ENCODE assay signal across 15 cellular contexts in the genomic region with DNA sequence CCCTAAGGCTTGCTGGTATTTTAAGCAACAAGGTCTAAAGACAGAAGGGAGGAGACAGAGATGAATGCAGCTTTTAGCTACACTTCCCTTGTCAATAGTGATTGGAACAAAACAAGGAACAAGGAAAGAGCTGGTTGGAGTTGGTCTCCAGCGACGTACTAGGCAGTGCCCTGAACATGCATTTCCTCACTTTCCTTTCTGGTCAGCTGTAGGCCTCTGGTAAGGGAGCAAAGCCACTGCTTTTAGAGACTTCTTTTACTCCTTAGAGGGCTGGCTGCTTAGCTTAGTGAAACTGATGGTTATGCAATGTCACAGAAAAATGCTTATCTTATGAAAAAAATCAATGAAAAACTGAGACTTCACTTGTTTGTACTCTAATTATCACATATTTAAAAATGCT.
DNase-seq lines count a peak whose midpoint lies in the region; ATAC-seq and TF ChIP-seq lines count a peak whose summit lies in the region.
"Had no signal": no experiment of that assay in that cellular context is flagged by ENCODE, and none has a peak within 500 bp of the region (broad histone marks: within the 10 kb centered on the region; RNA-seq: fewer than 3 reads in every experiment).

No MANE protein-coding gene starts in this region.

- no peak overlapping the region for H3K9ac ChIP-seq in mesenchymal stem cell (ENCODE audit: low read length)

- no peak overlapping the region for H2BK120ac ChIP-seq in mesenchymal stem cell (ENCODE audit: low read depth, low read length)

- H2AK5ac ChIP-seq in mesenchymal stem cell (ENCODE audit: low read length, severe bottlenecking) = no peak overlapping the region

- no peak overlapping the region for H2BK5ac ChIP-seq in mesenchymal stem cell (ENCODE audit: low read depth, low read length, poor library complexity, severe bottlenecking)

- WGBS in heart left ventricle, 4 donors = 78 to 80% (median 79%) methylated on average over 2 of the region's 2 CpGs
- WGBS in gastroesophageal sphincter (ENCODE audit: low coverage in 1 of 2), 2 donors = 80% methylated on average over 2 of the region's 2 CpGs; no CpG with 5 or more reads in 1 of the 2 donors
- 96% methylated on average over 2 of the region's 2 CpGs for WGBS in mesenchymal stem cell

- ATAC-seq in heart left ventricle (peak in 3 of 4 donors; percentile 35 to 65 (median 45)), gastroesophageal sphincter (peak; percentile 66), upper lobe of right lung (peak; percentile 43), HG02840 (IDR thresholded peaks at IDR 0.05; ENCODE audit: low FRiP score, unreplicated experiment) (no peak)
- ATAC-seq: A549, HCT116 had no signal

- H4K8ac ChIP-seq in mesenchymal stem cell (ENCODE audit: low read length) = peak overlapping the region; percentile 48

- H2BK12ac ChIP-seq in mesenchymal stem cell (ENCODE audit: low read length in 2 of 2) = peak overlapping the region in 1 of 2 experiments; percentile 64

- TF ChIP-seq EP300 in gastroesophageal sphincter (IDR thresholded peaks at IDR 0.05) = no peak

- peak overlapping the region in 1 of 12 donors; percentile 19 for H3K27ac ChIP-seq in heart left ventricle
- H3K27ac ChIP-seq in left ventricle myocardium inferior (replicated peaks) = no peak overlapping the region
- no peak overlapping the region for H3K27ac ChIP-seq in gastroesophageal sphincter
- no peak overlapping the region for H3K27ac ChIP-seq in mesenchymal stem cell (ENCODE audit: low read length, poor library complexity, severe bottlenecking)
- no peak overlapping the region for H3K27ac ChIP-seq in upper lobe of right lung
- H3K27ac ChIP-seq: A549 had no signal

- no peak overlapping the region for H2AFZ ChIP-seq in mesenchymal stem cell (ENCODE audit: low read depth, low read length)

- H3K18ac ChIP-seq in mesenchymal stem cell (ENCODE audit: low read depth in 1 of 2, low read length in 2 of 2) = peak overlapping the region in 1 of 2 experiments; percentile 28

- TF ChIP-seq POLR2A in heart left ventricle (IDR thresholded peaks at IDR 0.05) = no peak
- TF ChIP-seq POLR2A in gastroesophageal sphincter (IDR thresholded peaks at IDR 0.05) = no peak

- no peak overlapping the region for H3K4me2 ChIP-seq in mesenchymal stem cell (ENCODE audit: low read length, poor library complexity, severe bottlenecking)
- H3K4me2 ChIP-seq: A549 had no signal

- H3K27me3 ChIP-seq in heart left ventricle (no peaks in the 10 kb centered on the region), left ventricle myocardium inferior (ENCODE audit: low read depth) (no peaks in the 10 kb centered on the region), gastroesophageal sphincter (no peaks in the 10 kb centered on the region), mesenchymal stem cell (ENCODE audit: control insufficient read depth in 1 of 2, insufficient read depth in 1 of 2, low read length in 2 of 2) (no peaks in the 10 kb centered on the region), upper lobe of right lung (no peaks in the 10 kb centered on the region)

- H3K4me3 ChIP-seq in heart left ventricle (no peak overlapping the region), left ventricle myocardium inferior (no peak overlapping the region), gastroesophageal sphincter (no peak overlapping the region), mesenchymal stem cell (ENCODE audit: insufficient read depth in 1 of 2, low read depth in 1 of 2, low read length in 2 of 2) (no peak overlapping the region), upper lobe of right lung (no peak overlapping the region)
- H3K4me3 ChIP-seq: A549 had no signal

- H3K4ac ChIP-seq in mesenchymal stem cell (ENCODE audit: low read depth in 1 of 2, low read length in 2 of 2) = no peak overlapping the region

- H4K91ac ChIP-seq in mesenchymal stem cell (ENCODE audit: low read length) = no peak overlapping the region

- H3K4me1 ChIP-seq in heart left ventricle = peaks cover 0 to 33% (median 11%) of the 10 kb centered on the region in 12 donors
- H3K4me1 ChIP-seq in left ventricle myocardium inferior = peaks cover 32% of the 10 kb centered on the region
- H3K4me1 ChIP-seq in gastroesophageal sphincter = no peaks in the 10 kb centered on the region
- H3K4me1 ChIP-seq in mesenchymal stem cell (ENCODE audit: control insufficient read depth, insufficient read depth, low read depth, low read length) = peaks cover 5% of the 10 kb centered on the region
- no peaks in the 10 kb centered on the region for H3K4me1 ChIP-seq in upper lobe of right lung
- H3K4me1 ChIP-seq: A549 had no signal

- no peaks in the 10 kb centered on the region for H3K9me3 ChIP-seq in heart left ventricle
- no peaks in the 10 kb centered on the region for H3K9me3 ChIP-seq in left ventricle myocardium inferior (replicated peaks)
- no peaks in the 10 kb centered on the region for H3K9me3 ChIP-seq in gastroesophageal sphincter
- H3K9me3 ChIP-seq in mesenchymal stem cell (ENCODE audit: control insufficient read depth, low read length) = peaks cover 3% of the 10 kb centered on the region
- no peaks in the 10 kb centered on the region for H3K9me3 ChIP-seq in upper lobe of right lung
- H3K9me3 ChIP-seq: A549 had no signal

- no peak overlapping the region for H3K14ac ChIP-seq in mesenchymal stem cell (ENCODE audit: low read length in 2 of 2)

- peaks cover 0 to 16% (median 0%) of the 10 kb centered on the region in 9 donors for H3K36me3 ChIP-seq in heart left ventricle
- no peaks in the 10 kb centered on the region for H3K36me3 ChIP-seq in left ventricle myocardium inferior
- no peaks in the 10 kb centered on the region for H3K36me3 ChIP-seq in gastroesophageal sphincter
- H3K36me3 ChIP-seq in mesenchymal stem cell (ENCODE audit: control insufficient read depth in 1 of 2, insufficient read depth in 2 of 2, low read depth in 1 of 2, low read length in 2 of 2) = no peaks in the 10 kb centered on the region
- no peaks in the 10 kb centered on the region for H3K36me3 ChIP-seq in upper lobe of right lung

- intact Hi-C loops in heart left ventricle (cut with DNase I) (loop anchor here in 1 of 10 donors (10.0 kb wide), 1 partner anchor 51 kb away; no protein-coding TSS in a partner anchor), left ventricle myocardium inferior (cut with micrococcal nuclease) (no loop called here), upper lobe of right lung (cut with DNase I) (no loop called here)

- no peaks in the 10 kb centered on the region for H3K79me1 ChIP-seq in mesenchymal stem cell (replicated peaks; ENCODE audit: low read length, poor library complexity, severe bottlenecking)

- no peak overlapping the region for H2BK15ac ChIP-seq in mesenchymal stem cell (ENCODE audit: low read depth, poor library complexity, severe bottlenecking)

- DNase-seq in heart left ventricle (no peak), left ventricle myocardium inferior (no peak), mesenchymal stem cell (no peak), upper lobe of right lung (no peak), T-helper 1 cell (no peak)
- DNase-seq: CD4-positive, alpha-beta memory T cell; GOT3; NCI-H1694 treated with DMSO at 0.1 percent for 48 hours; NCI-H510A; NCI-H774; SIG-M5 had no signal

- H3K23ac ChIP-seq in mesenchymal stem cell (ENCODE audit: low read length in 2 of 2) = no peak overlapping the region

- TF ChIP-seq CTCF in heart left ventricle (IDR thresholded peaks at IDR 0.05) (no peak), left ventricle myocardium inferior (IDR thresholded peaks at IDR 0.05; ENCODE audit: borderline replicate concordance) (no peak), gastroesophageal sphincter (IDR thresholded peaks at IDR 0.05) (no peak), upper lobe of right lung (IDR thresholded peaks at IDR 0.05) (no peak)
